Comparison of ENCODE assay signal across 1 cellular context in genomic region chr16:85134076-85134793, GRCh38.
TF ChIP-seq lines count a peak whose summit lies in the region.

No MANE protein-coding gene starts in this region.

TF ChIP-seq in K562, 482 proteins besides CTCF, POLR2A, EP300 and RAD21 (continued from another document):
- TF ChIP-seq USF2 (CRISPR knock-in tag; IDR thresholded peaks at IDR 0.05) = peak; percentile 40; the same call in 1 of the 2 replicates
- TF ChIP-seq KDM1A (IDR thresholded peaks at IDR 0.05) = peak in 1 of 2 experiments; percentile 43; a peak in 1 of 4 replicates
